Comparison of ENCODE assay signal across 15 cellular contexts in genomic region chr5:147573171-147573570, GRCh38.
DNase-seq lines count a peak whose midpoint lies in the region; ATAC-seq and TF ChIP-seq lines count a peak whose summit lies in the region.
"Had no signal": no experiment of that assay in that cellular context is flagged by ENCODE, and none has a peak within 500 bp of the region (broad histone marks: within the 10 kb centered on the region; RNA-seq: fewer than 3 reads in every experiment).

No MANE protein-coding gene starts in this region.

- no peak overlapping the region for H3K9ac ChIP-seq in HUES64 (ENCODE audit: low read depth, low read length)
- H3K9ac ChIP-seq in neural progenitor cell: no peak overlapping the region

- H3K4me2 ChIP-seq in GM23338: peak overlapping the region; percentile 59; the same call in 1 of the 2 replicates
- H3K4me2 ChIP-seq in neural progenitor cell: no peak overlapping the region

- H2AFZ ChIP-seq in GM23338 (no peak overlapping the region), neural progenitor cell (replicated peaks) (no peak overlapping the region)

- CTCF ChIA-PET in WTC11 (lab: Charles Lee): interaction anchor here (1.0 to 7.2 kb wide), 3 partner anchors 11 to 175 kb away, joined by 3 to 121 read pairs (median 10); no protein-coding TSS in a partner anchor

- H3K27me3 ChIP-seq in GM23338 (ENCODE audit: insufficient read depth): no peaks in the 10 kb centered on the region
- H3K27me3 ChIP-seq in HUES64 (ENCODE audit: insufficient read depth, low read length): no peaks in the 10 kb centered on the region
- no peaks in the 10 kb centered on the region for H3K27me3 ChIP-seq in neural progenitor cell
- H3K27me3 ChIP-seq in right atrium auricular region: no peaks in the 10 kb centered on the region
- H3K27me3 ChIP-seq: BE2C had no signal

- no peaks in the 10 kb centered on the region for H3K9me3 Mint-ChIP-seq in GM23338
- no peaks in the 10 kb centered on the region for H3K9me3 Mint-ChIP-seq in WTC11
- H3K9me3 Mint-ChIP-seq in neural progenitor cell: peaks cover 4% of the 10 kb centered on the region
- H3K9me3 Mint-ChIP-seq: IgD-negative memory B cell had no signal

- no peak for DNase-seq in GM23338 (ENCODE audit: low spot score)
- DNase-seq in WTC11 (ENCODE audit: low spot score): no peak
- no peak for DNase-seq in neural progenitor cell (ENCODE audit: low spot score)
- no peak for DNase-seq in right atrium auricular region (ENCODE audit: low spot score)
- DNase-seq in HuH-7.5 (ENCODE audit: low spot score): no peak
- no peak for DNase-seq in NCI-H1092 (lab: John Stamatoyannopoulos, UW)
- DNase-seq: BE2C; C1 segment of cervical spinal cord; Caco-2; CD4-positive, CD25-positive, alpha-beta regulatory T cell; CD8-positive, alpha-beta memory T cell; H7; KBM-7 had no signal

- no peak for TF ChIP-seq CTCF in GM23338 (conservative IDR thresholded peaks at IDR 0.05; ENCODE audit: low read depth in 2 of 2)
- TF ChIP-seq CTCF in WTC11 (IDR thresholded peaks at IDR 0.05): no peak
- no peak for TF ChIP-seq CTCF in neural progenitor cell (IDR thresholded peaks at IDR 0.05)
- no peak for TF ChIP-seq CTCF in right atrium auricular region (IDR thresholded peaks at IDR 0.05)

- H3K4me3 ChIP-seq in GM23338 (no peak overlapping the region), HUES64 (ENCODE audit: low read length) (no peak overlapping the region), neural progenitor cell (no peak overlapping the region), right atrium auricular region (no peak overlapping the region)

- H3K27me3 Mint-ChIP-seq in GM23338 (ENCODE audit: insufficient read depth, low read depth, poor library complexity): peaks cover 9% of the 10 kb centered on the region
- no peaks in the 10 kb centered on the region for H3K27me3 Mint-ChIP-seq in WTC11 (ENCODE audit: low read depth)
- peaks cover 6% of the 10 kb centered on the region for H3K27me3 Mint-ChIP-seq in neural progenitor cell (ENCODE audit: insufficient read depth, low read depth)
- H3K27me3 Mint-ChIP-seq: CD4-positive, CD25-positive, alpha-beta regulatory T cell had no signal

- ATAC-seq in GM23338: no peak
- no peak for ATAC-seq in WTC11

- peaks cover 17% of the 10 kb centered on the region; the same call in 2 of the 3 replicates for H3K36me3 Mint-ChIP-seq in GM23338 (ENCODE audit: low read depth)
- peaks cover 9% of the 10 kb centered on the region for H3K36me3 Mint-ChIP-seq in WTC11
- peaks cover 4% of the 10 kb centered on the region for H3K36me3 Mint-ChIP-seq in neural progenitor cell
- H3K36me3 Mint-ChIP-seq: CD4-positive, CD25-positive, alpha-beta regulatory T cell; CD8-positive, alpha-beta memory T cell; IgD-negative memory B cell had no signal

- H3K27ac ChIP-seq in GM23338 (ENCODE audit: low read depth) (peak overlapping the region; percentile 61), HUES64 (ENCODE audit: low read depth, low read length) (peak overlapping the region; percentile 37; the same call in 1 of the 2 replicates), neural progenitor cell (peak overlapping the region; percentile 34), right atrium auricular region (no peak overlapping the region)

- H3K9me2 ChIP-seq in GM23338 (ENCODE audit: insufficient read depth): no peaks in the 10 kb centered on the region

- WGBS in HUES64: 83% methylated on average over 2 of the region's 2 CpGs

- H3K4me3 Mint-ChIP-seq in GM23338: no peak overlapping the region
- H3K4me3 Mint-ChIP-seq in WTC11: no peak overlapping the region
- no peak overlapping the region for H3K4me3 Mint-ChIP-seq in neural progenitor cell
- H3K4me3 Mint-ChIP-seq: CD4-positive, CD25-positive, alpha-beta regulatory T cell; CD8-positive, alpha-beta memory T cell; IgD-negative memory B cell had no signal

- H3K9me3 ChIP-seq in HUES64 (ENCODE audit: insufficient read depth, low read depth, low read length) (no peaks in the 10 kb centered on the region), neural progenitor cell (ENCODE audit: low read depth) (no peaks in the 10 kb centered on the region), right atrium auricular region (no peaks in the 10 kb centered on the region)
- H3K9me3 ChIP-seq: BE2C, Caco-2 had no signal

- H4K20me1 ChIP-seq in GM23338 (replicated peaks; ENCODE audit: insufficient read depth) (no peaks in the 10 kb centered on the region), neural progenitor cell (ENCODE audit: low read depth) (no peaks in the 10 kb centered on the region)

- H3K79me2 ChIP-seq in GM23338 (replicated peaks; ENCODE audit: insufficient read depth) (peaks cover 84% of the 10 kb centered on the region), neural progenitor cell (ENCODE audit: low read depth) (peaks cover 100% of the 10 kb centered on the region)

- H3F3A ChIP-seq in GM23338 (replicated peaks; ENCODE audit: low read depth) (peaks cover 10% of the 10 kb centered on the region; the same call in 1 of the 2 replicates), neural progenitor cell (ENCODE audit: low read depth) (peaks cover 71% of the 10 kb centered on the region)

- H3K27ac Mint-ChIP-seq in GM23338: peak overlapping the region; percentile 83; the same call in 1 of the 2 replicates
- peak overlapping the region; percentile 70; the same call in 1 of the 2 replicates for H3K27ac Mint-ChIP-seq in WTC11
- no peak overlapping the region for H3K27ac Mint-ChIP-seq in neural progenitor cell
- H3K27ac Mint-ChIP-seq: CD4-positive, CD25-positive, alpha-beta regulatory T cell; CD8-positive, alpha-beta memory T cell; IgD-negative memory B cell had no signal

- H3K36me3 ChIP-seq in GM23338 (ENCODE audit: insufficient read depth) (no peaks in the 10 kb centered on the region), HUES64 (ENCODE audit: insufficient read depth, low read length) (peaks cover 5% of the 10 kb centered on the region; the same call in 1 of the 2 replicates), neural progenitor cell (no peaks in the 10 kb centered on the region), right atrium auricular region (no peaks in the 10 kb centered on the region)
- H3K36me3 ChIP-seq: BE2C had no signal

- POLR2A ChIA-PET in WTC11 (lab: Charles Lee): no interaction called here

- H3K4me1 ChIP-seq in GM23338 (ENCODE audit: insufficient read depth) (peaks cover 51% of the 10 kb centered on the region), HUES64 (ENCODE audit: insufficient read depth, low read length) (peaks cover 63% of the 10 kb centered on the region), neural progenitor cell (peaks cover 64% of the 10 kb centered on the region), right atrium auricular region (peaks cover 0 to 5% of the 10 kb centered on the region in 2 donors)

- H3K4me1 Mint-ChIP-seq in GM23338: peaks cover 65% of the 10 kb centered on the region
- peaks cover 81% of the 10 kb centered on the region for H3K4me1 Mint-ChIP-seq in WTC11
- peaks cover 52% of the 10 kb centered on the region for H3K4me1 Mint-ChIP-seq in neural progenitor cell
- H3K4me1 Mint-ChIP-seq: CD4-positive, CD25-positive, alpha-beta regulatory T cell; CD8-positive, alpha-beta memory T cell; IgD-negative memory B cell had no signal

TF ChIP-seq in GM23338, 12 proteins besides CTCF, POLR2A, EP300 and RAD21 (continues in another document):
- TF ChIP-seq ZNF114 (CRISPR knock-in tag; IDR thresholded peaks at IDR 0.05) (no peak), EZH2 (IDR thresholded peaks at IDR 0.05; ENCODE audit: low read depth, unreplicated experiment) (no peak), CREB1 (CRISPR knock-in tag; IDR thresholded peaks at IDR 0.05; ENCODE audit: low read depth) (no peak), NANOG (IDR thresholded peaks at IDR 0.05; ENCODE audit: borderline replicate concordance) (no peak), EZH2phosphoT487 (IDR thresholded peaks at IDR 0.05; ENCODE audit: unreplicated experiment) (no peak), ETS1 (IDR thresholded peaks at IDR 0.05) (no peak), ZNF331 (CRISPR knock-in tag; IDR thresholded peaks at IDR 0.05; ENCODE audit: low read depth) (no peak), STAT1 (IDR thresholded peaks at IDR 0.05; ENCODE audit: unreplicated experiment) (no peak), JUNB (IDR thresholded peaks at IDR 0.05; ENCODE audit: unreplicated experiment) (no peak)

TF ChIP-seq in WTC11, 78 proteins besides CTCF, POLR2A, EP300 and RAD21 (continues in another document):
- no peak for TF ChIP-seq CDX4 (CRISPR knock-in tag; IDR thresholded peaks at IDR 0.05; ENCODE audit: borderline replicate concordance)
- TF ChIP-seq NFATC4 (CRISPR knock-in tag; IDR thresholded peaks at IDR 0.05): no peak
- no peak for TF ChIP-seq E2F5 (CRISPR knock-in tag; IDR thresholded peaks at IDR 0.05)
- TF ChIP-seq ZBTB43 (CRISPR knock-in tag; IDR thresholded peaks at IDR 0.05): no peak
- TF ChIP-seq NFE2L1 (CRISPR knock-in tag; IDR thresholded peaks at IDR 0.05): no peak

Comparison
In these comparisons a context has a peak if more than half of its experiments do, and no peak if none do; other contexts are left out.
1. H3K27ac ChIP-seq: peak in GM23338 (single experiment), HUES64 (single experiment) and neural progenitor cell (single experiment); none in right atrium auricular region (0 of 2).